In the genomic region with DNA sequence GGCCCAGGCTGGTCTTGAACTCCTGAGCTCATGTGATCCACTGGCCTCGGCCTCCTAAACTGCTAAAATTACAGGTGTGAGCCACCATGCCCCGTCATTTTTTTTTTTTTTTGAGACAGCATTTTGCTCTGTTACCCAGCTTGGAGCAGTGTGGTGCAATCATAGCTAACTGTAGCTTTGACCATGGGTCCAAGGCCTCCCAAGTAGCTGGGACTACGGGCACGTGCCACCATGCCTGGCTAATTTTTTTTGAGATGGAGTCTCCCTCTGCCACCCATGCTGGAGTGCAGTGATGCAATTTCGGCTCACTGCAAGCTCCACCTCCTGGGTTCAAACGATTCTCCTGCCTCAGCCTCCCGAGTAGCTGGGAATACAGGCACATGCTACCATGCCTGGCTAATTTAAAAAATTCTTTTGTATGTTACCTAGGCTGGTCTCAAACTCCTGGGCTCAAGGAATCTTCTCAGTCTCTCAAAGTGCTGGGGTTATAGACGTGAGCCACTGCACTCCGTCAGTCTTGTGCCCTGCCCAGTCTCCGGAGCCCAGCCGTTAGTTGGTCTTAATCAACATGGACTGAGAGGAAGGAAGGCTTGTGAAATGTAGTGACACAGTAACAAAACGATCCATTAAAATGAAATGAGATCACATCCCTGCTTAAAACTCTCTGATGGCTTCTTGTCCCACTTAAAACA, we compare ENCODE assay signal across 1 cellular context.
TF ChIP-seq lines count a peak whose summit lies in the region.

No MANE protein-coding gene starts in this region.

TF ChIP-seq in HepG2, 621 proteins besides CTCF, POLR2A, EP300 and RAD21 (continues in another document):
- TF ChIP-seq HCFC1 (IDR thresholded peaks at IDR 0.05; ENCODE audit: low read depth, low read length) (no peak), MATR3 (CRISPR knock-in tag; IDR thresholded peaks at IDR 0.05) (no peak), ZNF850 (CRISPR knock-in tag; conservative IDR thresholded peaks at IDR 0.05) (no peak), RFXAP (CRISPR knock-in tag; IDR thresholded peaks at IDR 0.05; ENCODE audit: borderline replicate concordance) (0 out of 2 replicates have a peak, but pooled peaks have one; percentile 52), TFE3 (CRISPR knock-in tag; IDR thresholded peaks at IDR 0.05) (0 out of 2 replicates have a peak, but pooled peaks have one; percentile 18), U2AF1 (optimal IDR thresholded peaks at IDR 0.05; ENCODE audit: low read depth, low read length) (no peak), IKZF4 (CRISPR knock-in tag; IDR thresholded peaks at IDR 0.05; ENCODE audit: borderline replicate concordance, low read depth, not compliant biosample characterization) (no peak), MAX (IDR thresholded peaks at IDR 0.05) (0 out of 2 replicates have a peak, but pooled peaks have one; percentile 13), EEA1 (CRISPR knock-in tag; IDR thresholded peaks at IDR 0.05; ENCODE audit: borderline replicate concordance) (no peak), SNAPC2 (CRISPR knock-in tag; IDR thresholded peaks at IDR 0.05) (no peak), KDM6A (CRISPR knock-in tag; IDR thresholded peaks at IDR 0.05; ENCODE audit: low read depth) (no peak), MED8 (CRISPR knock-in tag; IDR thresholded peaks at IDR 0.05; ENCODE audit: insufficient replicate concordance) (no peak), RBM39 (IDR thresholded peaks at IDR 0.05; ENCODE audit: low read depth, low read length, poor library complexity, severe bottlenecking) (no peak), ZNF883 (CRISPR knock-in tag; IDR thresholded peaks at IDR 0.05; ENCODE audit: not compliant biosample characterization) (peak; percentile 6), ZFP90 (CRISPR knock-in tag; IDR thresholded peaks at IDR 0.05; ENCODE audit: borderline replicate concordance) (0 out of 2 replicates have a peak, but pooled peaks have one; percentile 26), ZNF335 (CRISPR knock-in tag; IDR thresholded peaks at IDR 0.05) (no peak), AHDC1 (CRISPR knock-in tag; IDR thresholded peaks at IDR 0.05; ENCODE audit: borderline replicate concordance) (no peak), HNRNPK (IDR thresholded peaks at IDR 0.05; ENCODE audit: low read depth, low read length, poor library complexity, severe bottlenecking) (no peak), JUNB (CRISPR knock-in tag; IDR thresholded peaks at IDR 0.05; ENCODE audit: borderline replicate concordance) (no peak), ZFAT (CRISPR knock-in tag; conservative IDR thresholded peaks at IDR 0.05) (no peak), HOXA5 (CRISPR knock-in tag; IDR thresholded peaks at IDR 0.05) (no peak), ZNF580 (CRISPR knock-in tag; IDR thresholded peaks at IDR 0.05; ENCODE audit: borderline replicate concordance, low read depth) (no peak), ZSCAN31 (CRISPR knock-in tag; IDR thresholded peaks at IDR 0.05; ENCODE audit: low read depth) (no peak), NONO (IDR thresholded peaks at IDR 0.05) (no peak), NONO (CRISPR knock-in tag; conservative IDR thresholded peaks at IDR 0.05) (no peak), ZFX (CRISPR knock-in tag; IDR thresholded peaks at IDR 0.05; ENCODE audit: low read depth) (0 out of 2 replicates have a peak, but pooled peaks have one; percentile 1), SOX5 (CRISPR knock-in tag; IDR thresholded peaks at IDR 0.05; ENCODE audit: borderline replicate concordance) (0 out of 2 replicates have a peak, but pooled peaks have one; percentile 13), ZNF687 (CRISPR knock-in tag; IDR thresholded peaks at IDR 0.05) (peak; percentile 41), CEBPG (CRISPR knock-in tag; IDR thresholded peaks at IDR 0.05) (peak; percentile 76), FOXA3 (CRISPR knock-in tag; IDR thresholded peaks at IDR 0.05) (peak; percentile 15; the same call in 1 of the 2 replicates)
- TF ChIP-seq, protein P1, sequence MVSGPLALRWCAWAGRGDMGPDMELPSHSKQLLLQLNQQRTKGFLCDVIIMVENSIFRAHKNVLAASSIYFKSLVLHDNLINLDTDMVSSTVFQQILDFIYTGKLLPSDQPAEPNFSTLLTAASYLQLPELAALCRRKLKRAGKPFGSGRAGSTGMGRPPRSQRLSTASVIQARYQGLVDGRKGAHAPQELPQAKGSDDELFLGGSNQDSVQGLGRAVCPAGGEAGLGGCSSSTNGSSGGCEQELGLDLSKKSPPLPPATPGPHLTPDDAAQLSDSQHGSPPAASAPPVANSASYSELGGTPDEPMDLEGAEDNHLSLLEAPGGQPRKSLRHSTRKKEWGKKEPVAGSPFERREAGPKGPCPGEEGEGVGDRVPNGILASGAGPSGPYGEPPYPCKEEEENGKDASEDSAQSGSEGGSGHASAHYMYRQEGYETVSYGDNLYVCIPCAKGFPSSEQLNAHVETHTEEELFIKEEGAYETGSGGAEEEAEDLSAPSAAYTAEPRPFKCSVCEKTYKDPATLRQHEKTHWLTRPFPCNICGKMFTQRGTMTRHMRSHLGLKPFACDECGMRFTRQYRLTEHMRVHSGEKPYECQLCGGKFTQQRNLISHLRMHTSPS (CRISPR knock-in tag; IDR thresholded peaks at IDR 0.05; ENCODE audit: low read depth) = 0 out of 2 replicates have a peak, but pooled peaks have one; percentile 44
- TF ChIP-seq, protein P2, sequence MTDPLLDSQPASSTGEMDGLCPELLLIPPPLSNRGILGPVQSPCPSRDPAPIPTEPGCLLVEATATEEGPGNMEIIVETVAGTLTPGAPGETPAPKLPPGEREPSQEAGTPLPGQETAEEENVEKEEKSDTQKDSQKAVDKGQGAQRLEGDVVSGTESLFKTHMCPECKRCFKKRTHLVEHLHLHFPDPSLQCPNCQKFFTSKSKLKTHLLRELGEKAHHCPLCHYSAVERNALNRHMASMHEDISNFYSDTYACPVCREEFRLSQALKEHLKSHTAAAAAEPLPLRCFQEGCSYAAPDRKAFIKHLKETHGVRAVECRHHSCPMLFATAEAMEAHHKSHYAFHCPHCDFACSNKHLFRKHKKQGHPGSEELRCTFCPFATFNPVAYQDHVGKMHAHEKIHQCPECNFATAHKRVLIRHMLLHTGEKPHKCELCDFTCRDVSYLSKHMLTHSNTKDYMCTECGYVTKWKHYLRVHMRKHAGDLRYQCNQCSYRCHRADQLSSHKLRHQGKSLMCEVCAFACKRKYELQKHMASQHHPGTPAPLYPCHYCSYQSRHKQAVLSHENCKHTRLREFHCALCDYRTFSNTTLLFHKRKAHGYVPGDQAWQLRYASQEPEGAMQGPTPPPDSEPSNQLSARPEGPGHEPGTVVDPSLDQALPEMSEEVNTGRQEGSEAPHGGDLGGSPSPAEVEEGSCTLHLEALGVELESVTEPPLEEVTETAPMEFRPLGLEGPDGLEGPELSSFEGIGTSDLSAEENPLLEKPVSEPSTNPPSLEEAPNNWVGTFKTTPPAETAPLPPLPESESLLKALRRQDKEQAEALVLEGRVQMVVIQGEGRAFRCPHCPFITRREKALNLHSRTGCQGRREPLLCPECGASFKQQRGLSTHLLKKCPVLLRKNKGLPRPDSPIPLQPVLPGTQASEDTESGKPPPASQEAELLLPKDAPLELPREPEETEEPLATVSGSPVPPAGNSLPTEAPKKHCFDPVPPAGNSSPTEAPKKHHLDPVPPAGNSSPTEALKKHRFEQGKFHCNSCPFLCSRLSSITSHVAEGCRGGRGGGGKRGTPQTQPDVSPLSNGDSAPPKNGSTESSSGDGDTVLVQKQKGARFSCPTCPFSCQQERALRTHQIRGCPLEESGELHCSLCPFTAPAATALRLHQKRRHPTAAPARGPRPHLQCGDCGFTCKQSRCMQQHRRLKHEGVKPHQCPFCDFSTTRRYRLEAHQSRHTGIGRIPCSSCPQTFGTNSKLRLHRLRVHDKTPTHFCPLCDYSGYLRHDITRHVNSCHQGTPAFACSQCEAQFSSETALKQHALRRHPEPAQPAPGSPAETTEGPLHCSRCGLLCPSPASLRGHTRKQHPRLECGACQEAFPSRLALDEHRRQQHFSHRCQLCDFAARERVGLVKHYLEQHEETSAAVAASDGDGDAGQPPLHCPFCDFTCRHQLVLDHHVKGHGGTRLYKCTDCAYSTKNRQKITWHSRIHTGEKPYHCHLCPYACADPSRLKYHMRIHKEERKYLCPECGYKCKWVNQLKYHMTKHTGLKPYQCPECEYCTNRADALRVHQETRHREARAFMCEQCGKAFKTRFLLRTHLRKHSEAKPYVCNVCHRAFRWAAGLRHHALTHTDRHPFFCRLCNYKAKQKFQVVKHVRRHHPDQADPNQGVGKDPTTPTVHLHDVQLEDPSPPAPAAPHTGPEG (CRISPR knock-in tag; IDR thresholded peaks at IDR 0.05) = no peak
- TF ChIP-seq, protein P3, sequence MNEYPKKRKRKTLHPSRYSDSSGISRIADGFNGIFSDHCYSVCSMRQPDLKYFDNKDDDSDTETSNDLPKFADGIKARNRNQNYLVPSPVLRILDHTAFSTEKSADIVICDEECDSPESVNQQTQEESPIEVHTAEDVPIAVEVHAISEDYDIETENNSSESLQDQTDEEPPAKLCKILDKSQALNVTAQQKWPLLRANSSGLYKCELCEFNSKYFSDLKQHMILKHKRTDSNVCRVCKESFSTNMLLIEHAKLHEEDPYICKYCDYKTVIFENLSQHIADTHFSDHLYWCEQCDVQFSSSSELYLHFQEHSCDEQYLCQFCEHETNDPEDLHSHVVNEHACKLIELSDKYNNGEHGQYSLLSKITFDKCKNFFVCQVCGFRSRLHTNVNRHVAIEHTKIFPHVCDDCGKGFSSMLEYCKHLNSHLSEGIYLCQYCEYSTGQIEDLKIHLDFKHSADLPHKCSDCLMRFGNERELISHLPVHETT (CRISPR knock-in tag; conservative IDR thresholded peaks at IDR 0.05) = no peak
